24 cellular contexts compared by ENCODE assay signal in the genomic region with DNA sequence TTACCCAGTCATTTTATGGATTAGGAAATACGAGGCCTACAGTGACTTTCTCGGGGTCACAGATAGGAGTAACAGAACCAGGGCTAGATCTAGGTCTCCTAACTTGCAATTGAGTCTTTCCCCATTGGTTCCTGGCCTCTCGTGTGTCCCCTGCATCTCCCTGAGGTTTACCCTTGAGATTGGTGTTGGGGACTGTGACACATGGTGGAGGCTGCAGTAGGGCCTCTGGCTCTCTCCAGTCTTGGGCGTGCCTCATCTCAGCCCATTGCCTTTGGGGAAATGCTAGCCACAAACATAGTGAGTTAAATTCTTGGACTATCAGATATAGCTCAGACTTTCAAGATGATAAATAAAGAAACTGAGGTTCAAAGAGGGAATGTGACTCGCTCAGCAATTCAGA.
DNase-seq lines count a peak whose midpoint lies in the region; ATAC-seq and TF ChIP-seq lines count a peak whose summit lies in the region.
"Had no signal": no experiment of that assay in that cellular context is flagged by ENCODE, and none has a peak within 500 bp of the region (broad histone marks: within the 10 kb centered on the region; RNA-seq: fewer than 3 reads in every experiment).

No MANE protein-coding gene starts in this region.

- POLR2A ChIA-PET in activated CD4-positive, alpha-beta T cell treated with anti-CD3 and anti-CD28 coated beads for 36 hours (lab: Charles Lee) = interaction anchor here (1.3 to 1.4 kb wide), 2 partner anchors 18 to 101 kb away, joined by 3 to 7 read pairs; no protein-coding TSS in a partner anchor

- peaks cover 67% of the 10 kb centered on the region for H3K4me1 Mint-ChIP-seq in activated CD4-positive, alpha-beta T cell treated with anti-CD3 and anti-CD28 coated beads for 36 hours

- H3K18ac ChIP-seq in mesenchymal stem cell (ENCODE audit: low read depth in 1 of 2, low read length in 2 of 2) = no peak overlapping the region

- no peaks in the 10 kb centered on the region for H3K79me1 ChIP-seq in mesenchymal stem cell (replicated peaks; ENCODE audit: low read length, poor library complexity, severe bottlenecking)

- no peak overlapping the region for H3K4me2 ChIP-seq in mesenchymal stem cell (ENCODE audit: low read length, poor library complexity, severe bottlenecking)
- H3K4me2 ChIP-seq: neural progenitor cell had no signal

- ATAC-seq in activated CD4-positive, alpha-beta T cell treated with anti-CD3 and anti-CD28 coated beads for 36 hours = peak; percentile 42
- no peak for ATAC-seq in HG03025 (IDR thresholded peaks at IDR 0.05; ENCODE audit: low FRiP score, unreplicated experiment)

- TF ChIP-seq POLR2A in ovary (IDR thresholded peaks at IDR 0.05) = no peak

- peaks cover 29% of the 10 kb centered on the region for H3K27me3 Mint-ChIP-seq in activated CD4-positive, alpha-beta T cell treated with anti-CD3 and anti-CD28 coated beads for 36 hours
- H3K27me3 Mint-ChIP-seq: type B pancreatic cell had no signal

- H2BK5ac ChIP-seq in mesenchymal stem cell (ENCODE audit: low read depth, low read length, poor library complexity, severe bottlenecking) = no peak overlapping the region

- H3K9me3 Mint-ChIP-seq in activated CD4-positive, alpha-beta T cell treated with anti-CD3 and anti-CD28 coated beads for 36 hours (ENCODE audit: low read depth) = no peaks in the 10 kb centered on the region
- H3K9me3 Mint-ChIP-seq: activated naive CD8-positive, alpha-beta T cell treated with anti-CD3 and anti-CD28 coated beads, Interleukin-2, amount 10 ng/mL, durations not matched to agents 7 days and 5 days; immature natural killer cell had no signal

- intact Hi-C loops in activated CD4-positive, alpha-beta T cell treated with anti-CD3 and anti-CD28 coated beads for 36 hours (cut with DNase I, micrococcal nuclease) = loop anchor here in 1 of 2 experiments (2.0 to 10.0 kb wide), 2 partner anchors 61 to 687 kb away; no protein-coding TSS in a partner anchor
- intact Hi-C loops in ovary (cut with DNase I) = no loop called here

- no peak overlapping the region for H2BK120ac ChIP-seq in mesenchymal stem cell (ENCODE audit: low read depth, low read length)

- WGBS in mesenchymal stem cell = 95% methylated on average over 3 of the region's 5 CpGs
- 87 to 92% (median 89%) methylated on average over 5 of the region's 5 CpGs for WGBS in ovary, 3 donors

- no peak overlapping the region for H3K23ac ChIP-seq in mesenchymal stem cell (ENCODE audit: low read length in 2 of 2)

- no peak overlapping the region for H3K14ac ChIP-seq in mesenchymal stem cell (ENCODE audit: low read length in 2 of 2)

- no peak overlapping the region for H2AK5ac ChIP-seq in mesenchymal stem cell (ENCODE audit: low read length, severe bottlenecking)

- no peak overlapping the region for H3K9ac ChIP-seq in mesenchymal stem cell (ENCODE audit: low read length)
- H3K9ac ChIP-seq: neural progenitor cell had no signal

- H4K8ac ChIP-seq in mesenchymal stem cell (ENCODE audit: low read length) = peak overlapping the region; percentile 61

- no peak overlapping the region for H3K4me3 ChIP-seq in mesenchymal stem cell (ENCODE audit: insufficient read depth in 1 of 2, low read depth in 1 of 2, low read length in 2 of 2)
- no peak overlapping the region for H3K4me3 ChIP-seq in ovary
- H3K4me3 ChIP-seq: left ventricle myocardium inferior, MG63, neural progenitor cell, prostate gland had no signal

- H3K4me1 ChIP-seq in mesenchymal stem cell (ENCODE audit: control insufficient read depth, insufficient read depth, low read depth, low read length) (peaks cover 2% of the 10 kb centered on the region), ovary (ENCODE audit: insufficient read depth) (no peaks in the 10 kb centered on the region)
- H3K4me1 ChIP-seq: prostate gland had no signal

- H3K27ac Mint-ChIP-seq in activated CD4-positive, alpha-beta T cell treated with anti-CD3 and anti-CD28 coated beads for 36 hours = no peak overlapping the region
- H3K27ac Mint-ChIP-seq: activated naive CD8-positive, alpha-beta T cell treated with anti-CD3 and anti-CD28 coated beads, Interleukin-2, amount 10 ng/mL, durations not matched to agents 7 days and 5 days; immature natural killer cell; neural progenitor cell; type B pancreatic cell had no signal

- H3K27me3 ChIP-seq in mesenchymal stem cell (ENCODE audit: control insufficient read depth in 1 of 2, insufficient read depth in 1 of 2, low read length in 2 of 2) (no peaks in the 10 kb centered on the region), ovary (no peaks in the 10 kb centered on the region)
- H3K27me3 ChIP-seq: MG63, neural progenitor cell had no signal

- CTCF ChIA-PET in activated CD4-positive, alpha-beta T cell treated with anti-CD3 and anti-CD28 coated beads for 36 hours (lab: Charles Lee) = interaction anchor here (0.6 to 1.5 kb wide), 2 partner anchors 9 to 17 kb away, joined by 3 read pairs; no protein-coding TSS in a partner anchor

- H4K91ac ChIP-seq in mesenchymal stem cell (ENCODE audit: low read length) = peak overlapping the region; percentile 35

- no peak overlapping the region for H3K4me3 Mint-ChIP-seq in activated CD4-positive, alpha-beta T cell treated with anti-CD3 and anti-CD28 coated beads for 36 hours
- H3K4me3 Mint-ChIP-seq: activated naive CD8-positive, alpha-beta T cell treated with anti-CD3 and anti-CD28 coated beads, Interleukin-2, amount 10 ng/mL, durations not matched to agents 7 days and 5 days; immature natural killer cell; neural progenitor cell; type B pancreatic cell had no signal

- TF ChIP-seq EP300 in ovary (IDR thresholded peaks at IDR 0.05) = no peak

- peak; percentile 41 for DNase-seq in activated CD4-positive, alpha-beta T cell treated with anti-CD3 and anti-CD28 coated beads for 36 hours
- no peak for DNase-seq in activated CD4-positive, alpha-beta T cell treated with anti-CD3 and anti-CD28 coated beads for 1 hour
- DNase-seq in stimulated activated CD4-positive, alpha-beta T cell treated with anti-CD3 and anti-CD28 coated beads, Interleukin-4, amount 100 ng/mL, for 24 hours = peak; percentile 28
- DNase-seq in stimulated activated CD4-positive, alpha-beta T cell treated with anti-CD3 and anti-CD28 coated beads, Interleukin-4, amount 100 ng/mL, for 4 hours = no peak
- DNase-seq in mesenchymal stem cell = no peak
- DNase-seq in islet precursor cell = no peak
- no peak for DNase-seq in ovary
- DNase-seq: 8988T; activated naive CD8-positive, alpha-beta T cell treated with anti-CD3 and anti-CD28 coated beads, Interleukin-2, amount 10 ng/mL, durations not matched to agents 7 days and 5 days; AML-193; cerebellar nuclear complex; DMS53; immature natural killer cell; left ventricle myocardium inferior; MG63; NCI-H1436 treated with DMSO at 0.1 percent for 48 hours; NCI-H524; RPMI8226; T1000 had no signal

- no peak overlapping the region for H3K4ac ChIP-seq in mesenchymal stem cell (ENCODE audit: low read depth in 1 of 2, low read length in 2 of 2)

- no peak overlapping the region for H2AFZ ChIP-seq in mesenchymal stem cell (ENCODE audit: low read depth, low read length)
- H2AFZ ChIP-seq: neural progenitor cell had no signal

- H2BK15ac ChIP-seq in mesenchymal stem cell (ENCODE audit: low read depth, poor library complexity, severe bottlenecking) = no peak overlapping the region

- no peaks in the 10 kb centered on the region for H3K36me3 Mint-ChIP-seq in activated CD4-positive, alpha-beta T cell treated with anti-CD3 and anti-CD28 coated beads for 36 hours (ENCODE audit: low read depth)
- H3K36me3 Mint-ChIP-seq: activated naive CD8-positive, alpha-beta T cell treated with anti-CD3 and anti-CD28 coated beads, Interleukin-2, amount 10 ng/mL, durations not matched to agents 7 days and 5 days; immature natural killer cell; neural progenitor cell; type B pancreatic cell had no signal

- H3K36me3 ChIP-seq in mesenchymal stem cell (ENCODE audit: control insufficient read depth in 1 of 2, insufficient read depth in 2 of 2, low read depth in 1 of 2, low read length in 2 of 2) (no peaks in the 10 kb centered on the region), ovary (no peaks in the 10 kb centered on the region)
- H3K36me3 ChIP-seq: left ventricle myocardium inferior, MG63, neural progenitor cell, prostate gland had no signal

- H3K27ac ChIP-seq in mesenchymal stem cell (ENCODE audit: low read length, poor library complexity, severe bottlenecking) = no peak overlapping the region
- H3K27ac ChIP-seq in ovary = no peak overlapping the region
- H3K27ac ChIP-seq: epithelial cell of prostate, left ventricle myocardium inferior, neural progenitor cell, prostate gland had no signal

- no peak for TF ChIP-seq CTCF in ovary (IDR thresholded peaks at IDR 0.05)

- H3K9me3 ChIP-seq in mesenchymal stem cell (ENCODE audit: control insufficient read depth, low read length) (no peaks in the 10 kb centered on the region), ovary (no peaks in the 10 kb centered on the region)
- H3K9me3 ChIP-seq: left ventricle myocardium inferior, MG63, prostate gland had no signal

- H2BK12ac ChIP-seq in mesenchymal stem cell (ENCODE audit: low read length in 2 of 2) = no peak overlapping the region

Comparison
In these comparisons a context has a peak if more than half of its experiments do, and no peak if none do; other contexts are left out.
1. DNase-seq: peak in activated CD4-positive, alpha-beta T cell treated with anti-CD3 and anti-CD28 coated beads for 36 hours (single experiment) and stimulated activated CD4-positive, alpha-beta T cell treated with anti-CD3 and anti-CD28 coated beads, Interleukin-4, amount 100 ng/mL, for 24 hours (single experiment); none in activated CD4-positive, alpha-beta T cell treated with anti-CD3 and anti-CD28 coated beads for 1 hour (single experiment), stimulated activated CD4-positive, alpha-beta T cell treated with anti-CD3 and anti-CD28 coated beads, Interleukin-4, amount 100 ng/mL, for 4 hours (0 of 2), mesenchymal stem cell (single experiment), islet precursor cell (single experiment) and ovary (0 of 5).